ENCODE assay signal across 12 cellular contexts in the genomic region with DNA sequence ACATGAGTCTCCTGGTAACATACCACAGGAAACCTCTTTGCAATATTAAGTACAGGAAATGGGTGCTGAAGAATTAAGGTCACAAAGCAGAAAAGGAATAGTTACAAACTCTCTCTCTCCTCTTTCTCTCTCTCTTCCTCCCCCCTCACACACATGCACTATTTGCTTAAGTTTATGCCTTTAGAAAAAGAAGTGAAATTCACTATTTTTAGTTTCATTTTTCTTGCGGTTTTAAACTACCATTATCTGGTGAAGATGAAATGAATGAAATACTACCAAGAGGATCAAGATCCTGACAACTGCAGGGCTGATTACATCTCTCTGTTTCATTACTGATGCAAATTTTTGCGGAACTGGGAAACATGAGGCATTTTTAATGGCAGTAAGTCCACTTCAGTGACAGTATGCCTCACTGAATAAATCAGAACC.
DNase-seq lines count a peak whose midpoint lies in the region; ATAC-seq, FAIRE-seq and TF ChIP-seq lines count a peak whose summit lies in the region.
"Had no signal": no experiment of that assay in that cellular context is flagged by ENCODE, and none has a peak within 500 bp of the region (broad histone marks: within the 10 kb centered on the region; RNA-seq: fewer than 3 reads in every experiment).

No MANE protein-coding gene starts in this region.

- no peaks in the 10 kb centered on the region for H3K27me3 Mint-ChIP-seq in IgD-negative memory B cell
- no peaks in the 10 kb centered on the region for H3K27me3 Mint-ChIP-seq in naive B cell

- peak; percentile 94 for ATAC-seq in GM19025 (IDR thresholded peaks at IDR 0.05; ENCODE audit: low read depth, unreplicated experiment)
- peak; percentile 96 for ATAC-seq in HG02642 (IDR thresholded peaks at IDR 0.05; ENCODE audit: poor library complexity, unreplicated experiment)
- ATAC-seq in naive B cell (ENCODE audit: low read depth in 2 of 2), result peak; percentile 88 to 91
- ATAC-seq: left cardiac atrium had no signal

- H3F3A ChIP-seq in PC-9 (ENCODE audit: insufficient read depth, low read depth), result no peaks in the 10 kb centered on the region

- POLR2A ChIA-PET in PC-9 (lab: Charles Lee; ENCODE audit: unreplicated experiment), result no interaction called here
- POLR2A ChIA-PET in HEK293T (lab: Yijun Ruan, JAX), result no interaction called here

- H3K9me3 ChIP-seq in PC-9 (ENCODE audit: insufficient read depth, low read depth), result no peaks in the 10 kb centered on the region

- H3K27ac ChIP-seq in PC-9, result no peak overlapping the region
- H3K27ac ChIP-seq: skin epidermis had no signal

- no peaks in the 10 kb centered on the region for H3K36me3 ChIP-seq in PC-9 (ENCODE audit: low read depth)

- BruUV-seq in PC-9 (replicated peaks; lab: Mats Ljungman, UMichigan), result no TSS peak

- no peaks in the 10 kb centered on the region for H3K4me1 ChIP-seq in PC-9 (replicated peaks; ENCODE audit: insufficient read depth)

- H3K9me2 ChIP-seq in PC-9 (ENCODE audit: insufficient read depth), result no peaks in the 10 kb centered on the region

- intact Hi-C loops in PC-9 (cut with micrococcal nuclease; ENCODE audit: unreplicated experiment), result no loop called here

- H3K4me1 Mint-ChIP-seq in IgD-negative memory B cell, result peaks cover 8 to 16% (median 8%) of the 10 kb centered on the region in 3 donors
- H3K4me1 Mint-ChIP-seq in naive B cell, result peaks cover 6 to 19% (median 15%) of the 10 kb centered on the region in 3 donors

- H3K4me3 ChIP-seq in PC-9, result no peak overlapping the region
- H3K4me3 ChIP-seq: skin epidermis had no signal

- no peaks in the 10 kb centered on the region for H4K20me1 ChIP-seq in PC-9 (ENCODE audit: insufficient read depth)

- no peak overlapping the region for H3K4me2 ChIP-seq in PC-9

- no peak for TF ChIP-seq CTCF in PC-9 (conservative IDR thresholded peaks at IDR 0.05)

- no peaks in the 10 kb centered on the region for H3K27me3 ChIP-seq in PC-9 (ENCODE audit: insufficient read depth, low read depth)

- H3K27ac Mint-ChIP-seq in IgD-negative memory B cell (peak overlapping the region; percentile 6 to 59 (median 51)), naive B cell (peak overlapping the region in 3 of 6 donors; percentile 28 to 63 (median 44))

- H3K36me3 Mint-ChIP-seq in IgD-negative memory B cell (no peaks in the 10 kb centered on the region), naive B cell (peaks cover 0 to 13% of the 10 kb centered on the region in 2 donors)

- H3K9me3 Mint-ChIP-seq in IgD-negative memory B cell, result peaks cover 0 to 3% (median 2%) of the 10 kb centered on the region in 3 donors
- peaks cover 3 to 16% (median 4%) of the 10 kb centered on the region in 7 donors for H3K9me3 Mint-ChIP-seq in naive B cell

- CTCF ChIA-PET in PC-9 (lab: Charles Lee), result no interaction called here
- CTCF ChIA-PET in HEK293T (lab: Yijun Ruan, JAX), result no interaction called here

- FAIRE-seq in frontal cortex (lab: Jason Lieb, UNC), result no peak

- no peak overlapping the region for H2AFZ ChIP-seq in PC-9

- H3K4me3 Mint-ChIP-seq in IgD-negative memory B cell (peak overlapping the region; percentile 21 to 45 (median 44)), naive B cell (peak overlapping the region; percentile 4 to 88 (median 62))

- H3K79me2 ChIP-seq in PC-9 (ENCODE audit: low read depth), result no peaks in the 10 kb centered on the region

- peak; percentile 50 for DNase-seq in naive B cell
- DNase-seq in RKO (ENCODE audit: low spot score), result no peak
- no peak for DNase-seq in PC-9
- DNase-seq in frontal cortex (ENCODE audit: low spot score in 2 of 2), result no peak
- no peak for DNase-seq in HEK293T (ENCODE audit: extremely low spot score)
- DNase-seq: activated CD8-positive, alpha-beta memory T cell treated with anti-CD3 and anti-CD28 coated beads for 24 hours; left cardiac atrium; trophoblast cell had no signal

TF ChIP-seq in HEK293T, 16 proteins besides CTCF, POLR2A, EP300 and RAD21:
- TF ChIP-seq LEF1 (IDR thresholded peaks at IDR 0.05; ENCODE audit: borderline replicate concordance), result no peak
- no peak for TF ChIP-seq FOXK2 (IDR thresholded peaks at IDR 0.05)
- TF ChIP-seq NFRKB (IDR thresholded peaks at IDR 0.05), result no peak
- TF ChIP-seq ZNF384 (IDR thresholded peaks at IDR 0.05), result no peak
- TF ChIP-seq FOXM1 (IDR thresholded peaks at IDR 0.05; ENCODE audit: borderline replicate concordance), result no peak
- TF ChIP-seq BHLHE40 (IDR thresholded peaks at IDR 0.05; ENCODE audit: borderline replicate concordance), result no peak
- TF ChIP-seq TARDBP (IDR thresholded peaks at IDR 0.05), result no peak
- TF ChIP-seq ARNT (IDR thresholded peaks at IDR 0.05), result no peak
- no peak for TF ChIP-seq SP1 (IDR thresholded peaks at IDR 0.05)
- TF ChIP-seq FOXA1 (IDR thresholded peaks at IDR 0.05), result no peak
- no peak for TF ChIP-seq SUZ12 (IDR thresholded peaks at IDR 0.05)
- no peak for TF ChIP-seq HDGF (IDR thresholded peaks at IDR 0.05; ENCODE audit: borderline replicate concordance)
- TF ChIP-seq ELF4 (IDR thresholded peaks at IDR 0.05), result no peak
- TF ChIP-seq CTBP1 (IDR thresholded peaks at IDR 0.05; ENCODE audit: borderline replicate concordance), result no peak
- no peak for TF ChIP-seq L3MBTL2 (conservative IDR thresholded peaks at IDR 0.05)
- TF ChIP-seq, protein P1, sequence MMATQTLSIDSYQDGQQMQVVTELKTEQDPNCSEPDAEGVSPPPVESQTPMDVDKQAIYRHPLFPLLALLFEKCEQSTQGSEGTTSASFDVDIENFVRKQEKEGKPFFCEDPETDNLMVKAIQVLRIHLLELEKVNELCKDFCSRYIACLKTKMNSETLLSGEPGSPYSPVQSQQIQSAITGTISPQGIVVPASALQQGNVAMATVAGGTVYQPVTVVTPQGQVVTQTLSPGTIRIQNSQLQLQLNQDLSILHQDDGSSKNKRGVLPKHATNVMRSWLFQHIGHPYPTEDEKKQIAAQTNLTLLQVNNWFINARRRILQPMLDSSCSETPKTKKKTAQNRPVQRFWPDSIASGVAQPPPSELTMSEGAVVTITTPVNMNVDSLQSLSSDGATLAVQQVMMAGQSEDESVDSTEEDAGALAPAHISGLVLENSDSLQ (IDR thresholded peaks at IDR 0.05), result no peak
